In the genomic region with DNA sequence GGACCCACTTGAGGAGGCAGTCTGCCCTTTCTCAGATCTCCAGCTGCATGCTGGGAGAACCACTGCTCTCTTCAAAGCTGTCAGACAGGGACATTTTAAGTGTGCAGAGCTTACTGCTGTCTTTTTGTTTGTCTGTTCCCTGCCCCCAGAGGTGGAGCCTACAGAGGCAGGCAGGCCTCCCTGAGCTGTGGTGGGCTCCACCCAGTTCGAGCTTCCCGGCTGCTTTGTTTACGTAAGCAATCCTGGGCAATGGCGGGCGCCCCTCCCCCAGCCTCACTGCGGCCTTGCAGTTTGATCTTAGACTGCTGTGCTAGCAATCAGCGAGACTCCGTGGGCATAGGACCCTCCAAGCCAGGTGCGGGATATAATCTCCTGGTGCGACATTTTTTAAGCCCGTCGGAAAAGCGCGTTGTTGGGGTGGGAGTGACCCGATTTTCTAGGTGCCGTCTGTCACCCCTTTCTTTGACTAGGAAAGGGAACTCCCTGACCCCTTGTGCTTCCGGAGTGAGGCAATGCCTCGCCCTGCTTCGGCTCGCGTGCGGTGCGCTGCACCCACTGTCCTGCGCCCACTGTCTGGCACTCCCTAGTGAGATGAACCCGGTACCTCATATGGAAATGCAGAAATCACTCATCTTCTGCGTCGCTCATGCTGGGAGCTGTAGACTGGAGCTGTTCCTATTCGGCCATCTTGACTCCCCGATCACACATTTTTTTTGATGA, we compare ENCODE assay signal across 10 cellular contexts. TPM values are rescaled to one million over a fixed set of nuclear protein-coding genes. Genes with fewer than 3 reads are reported as not detected.
"Had no signal": no experiment of that assay in that cellular context is flagged by ENCODE, and none has a peak within 500 bp of the region (broad histone marks: within the 10 kb centered on the region; RNA-seq: fewer than 3 reads in every experiment).

No MANE protein-coding gene starts in this region.

RNA-seq across cellular contexts. Expression of a gene that starts 26.8 kb away (rescaled TPM):
- total RNA-seq: naive thymus-derived CD8-positive, alpha-beta T cell; natural killer cell treated with Interleukin-12 subunit alpha and Interleukin-12 subunit beta and Interleukin-15 and Interleukin-18, amount 100 ng/mL, for 72 hours; osteocyte; prostate gland; pulmonary artery endothelial cell; right atrium auricular region; smooth muscle cell; testis; urinary bladder had no signal
- polyA plus RNA-seq: naive thymus-derived CD8-positive, alpha-beta T cell; neural cell; smooth muscle cell had no signal
